In the genomic region with DNA sequence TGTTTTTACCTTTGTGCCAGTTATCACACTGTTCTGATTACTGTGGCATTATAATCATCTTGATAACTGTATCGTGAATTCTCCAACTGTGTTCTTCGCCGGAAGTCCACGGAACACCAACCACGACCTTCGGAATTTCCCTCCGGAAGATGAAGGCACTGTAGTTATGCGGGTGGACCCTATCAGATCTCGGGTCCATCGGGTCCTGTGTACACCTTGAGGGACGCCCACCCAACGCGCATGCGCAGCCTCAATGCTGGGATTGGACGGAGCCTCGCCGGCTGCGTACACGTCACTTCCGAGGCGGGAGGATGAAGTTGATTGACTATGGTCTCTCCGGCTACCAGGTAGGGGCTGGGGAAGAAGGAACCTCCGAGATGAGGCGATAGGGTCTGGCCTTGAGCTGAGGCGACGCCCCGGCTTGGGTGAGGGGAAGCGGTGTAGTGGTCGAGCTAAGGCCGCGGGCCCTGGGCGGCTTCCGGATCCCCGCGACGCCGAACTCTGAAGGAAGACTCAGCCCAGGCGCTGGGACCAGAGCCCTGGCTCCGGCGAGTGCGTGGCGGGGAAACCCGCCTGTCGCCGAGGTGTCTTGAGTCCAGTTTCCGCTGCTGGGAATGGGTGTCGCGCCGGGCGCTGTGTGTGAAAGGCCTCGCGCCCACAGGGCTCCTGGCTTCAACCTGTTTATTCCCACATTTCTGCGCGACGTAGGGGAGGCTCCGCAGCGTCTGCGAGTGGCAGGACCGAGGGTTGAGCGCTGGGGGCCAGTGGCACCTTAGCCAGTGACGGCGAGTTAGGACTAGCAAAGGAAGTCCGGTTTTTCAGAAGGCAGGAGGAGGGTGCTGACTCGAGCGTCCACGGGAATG, we compare ENCODE assay signal across 8 cellular contexts. TPM values are rescaled to one million over a fixed set of nuclear protein-coding genes. Genes with fewer than 3 reads are reported as not detected.
DNase-seq lines count a peak whose midpoint lies in the region; ATAC-seq and TF ChIP-seq lines count a peak whose summit lies in the region.

A gene with protein sequence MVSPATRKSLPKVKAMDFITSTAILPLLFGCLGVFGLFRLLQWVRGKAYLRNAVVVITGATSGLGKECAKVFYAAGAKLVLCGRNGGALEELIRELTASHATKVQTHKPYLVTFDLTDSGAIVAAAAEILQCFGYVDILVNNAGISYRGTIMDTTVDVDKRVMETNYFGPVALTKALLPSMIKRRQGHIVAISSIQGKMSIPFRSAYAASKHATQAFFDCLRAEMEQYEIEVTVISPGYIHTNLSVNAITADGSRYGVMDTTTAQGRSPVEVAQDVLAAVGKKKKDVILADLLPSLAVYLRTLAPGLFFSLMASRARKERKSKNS (plus strand): TSS at position 320 of the 863 bp plus-strand sequence. CDS start 8 bp downstream, at position 328.

- peak within 1 kb of the TSS; percentile 96 for H3K4me3 Mint-ChIP-seq in activated T-cell treated with anti-CD3 and anti-CD28 coated beads, Interleukin-2, amount 50 U/mL, for 4 hours

- no peaks in the 10 kb centered on the region for H3K27me3 Mint-ChIP-seq in activated T-cell treated with anti-CD3 and anti-CD28 coated beads, Interleukin-2, amount 50 U/mL, for 4 hours (ENCODE audit: low read depth)

- H3K27me3 ChIP-seq in esophagus (ENCODE audit: control insufficient read depth in 1 of 2, insufficient read depth in 2 of 2, low read length in 2 of 2), result no peaks in the 10 kb centered on the region
- H3K27me3 ChIP-seq in muscle layer of colon (ENCODE audit: control insufficient read depth in 1 of 2, insufficient read depth in 2 of 2, low read length in 2 of 2), result no peaks in the 10 kb centered on the region

- H3K27ac ChIP-seq in esophagus (ENCODE audit: low read depth in 2 of 2, low read length in 1 of 2), result peak within 1 kb of the TSS; percentile 92 to 97
- H3K27ac ChIP-seq in muscle layer of colon (ENCODE audit: low read depth, low read length), result peak within 1 kb of the TSS; percentile 88

- H3K9me3 ChIP-seq in esophagus (ENCODE audit: control insufficient read depth in 2 of 2, insufficient read depth in 1 of 2, low read depth in 1 of 2, low read length in 1 of 2) (no peaks in the 10 kb centered on the region), muscle layer of colon (ENCODE audit: low read length) (no peaks in the 10 kb centered on the region)

- peak; percentile 92 for ATAC-seq in GM21619 (IDR thresholded peaks at IDR 0.05; ENCODE audit: unreplicated experiment)
- ATAC-seq in activated T-cell treated with anti-CD3 and anti-CD28 coated beads, Interleukin-2, amount 50 U/mL, for 4 hours, result peak; percentile 95 to 96

- H3K4me1 Mint-ChIP-seq in activated T-cell treated with anti-CD3 and anti-CD28 coated beads, Interleukin-2, amount 50 U/mL, for 4 hours (ENCODE audit: low read depth), result peaks cover 32% of the 10 kb centered on the region

- 0% methylated on average over 65 to 66 of the region's 66 CpGs for WGBS in esophagus, 2 donors

- H3K9ac ChIP-seq in muscle layer of colon (ENCODE audit: low read length), result peak within 1 kb of the TSS; percentile 89

- no peaks in the 10 kb centered on the region for H3K36me3 ChIP-seq in esophagus (ENCODE audit: control insufficient read depth in 2 of 2, insufficient read depth in 2 of 2, low read length in 1 of 2)
- H3K36me3 ChIP-seq in muscle layer of colon (ENCODE audit: insufficient read depth, low read length), result no peaks in the 10 kb centered on the region

- peak; percentile 65 for DNase-seq in DMS153 treated with DMSO at 0.1 percent for 48 hours (lab: John Stamatoyannopoulos, UW; ENCODE audit: unreplicated experiment)
- DNase-seq in Jurkat, Clone E6-1 (ENCODE audit: low read depth, low spot score), result peak; percentile 93
- DNase-seq in activated T-cell treated with anti-CD3 and anti-CD28 coated beads, Interleukin-2, amount 50 U/mL, for 4 hours, result peak; percentile 96
- peak; percentile 97 for DNase-seq in stimulated activated CD8-positive, alpha-beta memory T cell treated with anti-CD3 and anti-CD28 coated beads, Interleukin-7, amount 100 ng/mL, for 24 hours (ENCODE audit: low read depth)

- H3K4me1 ChIP-seq in esophagus (ENCODE audit: control insufficient read depth in 2 of 2, insufficient read depth in 2 of 2, low read length in 1 of 2), result peaks cover 0 to 2% of the 10 kb centered on the region in 2 donors
- peaks cover 7% of the 10 kb centered on the region for H3K4me1 ChIP-seq in muscle layer of colon (ENCODE audit: insufficient read depth, low read length)

- peak within 1 kb of the TSS; percentile 91 for H3K4me3 ChIP-seq in Jurkat, Clone E6-1 (ENCODE audit: low read length)
- peak within 1 kb of the TSS; percentile 73 to 88 for H3K4me3 ChIP-seq in esophagus (ENCODE audit: low read depth in 1 of 2, low read length in 2 of 2)
- peak within 1 kb of the TSS; percentile 59 to 96 for H3K4me3 ChIP-seq in muscle layer of colon (ENCODE audit: low read depth in 1 of 2, low read length in 2 of 2)

- H3K36me3 Mint-ChIP-seq in activated T-cell treated with anti-CD3 and anti-CD28 coated beads, Interleukin-2, amount 50 U/mL, for 4 hours (ENCODE audit: insufficient read depth), result no peaks in the 10 kb centered on the region

- no peaks in the 10 kb centered on the region for H3K9me3 Mint-ChIP-seq in activated T-cell treated with anti-CD3 and anti-CD28 coated beads, Interleukin-2, amount 50 U/mL, for 4 hours

TF ChIP-seq in PFSK-1, 5 proteins besides CTCF, POLR2A, EP300 and RAD21:
- TF ChIP-seq SIN3A (IDR thresholded peaks at IDR 0.05; ENCODE audit: borderline replicate concordance, insufficient read depth, low read length) (no peak), FOXP2 (optimal IDR thresholded peaks at IDR 0.05; ENCODE audit: borderline replicate concordance, extremely low read depth, extremely low read length, insufficient read depth) (peak; percentile 51), POLR2AphosphoS5 (IDR thresholded peaks at IDR 0.05; ENCODE audit: low read depth, low read length) (peak; percentile 86), REST (IDR thresholded peaks at IDR 0.05; ENCODE audit: insufficient read depth in 1 of 2, low read depth in 2 of 2, low read length in 2 of 2) (peak in 1 of 2 experiments; percentile 41; a peak in 1 of 4 replicates)

RNA-seq across cellular contexts. Expression of the gene that starts here (rescaled TPM):
- polyA plus RNA-seq in Jurkat, Clone E6-1 (2012; ENCODE audit: insufficient read depth, insufficient read length), result 29.3 TPM
- polyA plus RNA-seq in PFSK-1 (2012; ENCODE audit: insufficient read length, low read depth), result 32.1 TPM
- 10 to 100 TPM; 13.3 to 17.1 (median 15.8) TPM for total RNA-seq in activated T-cell treated with anti-CD3 and anti-CD28 coated beads, Interleukin-2, amount 50 U/mL, for 4 hours
- 10 to 100 TPM; 18.8 to 19.4 TPM for polyA plus RNA-seq in esophagus

Comparison
In these comparisons a context has a peak if more than half of its experiments do, and no peak if none do; other contexts are left out.
1. Peak in every context shown above with its lines: DNase-seq, ATAC-seq, H3K4me3 ChIP-seq and H3K27ac ChIP-seq.